In genomic region chr9:114070188-114071103, GRCh38 we compare ENCODE assay signal across 18 cellular contexts. TPM values are rescaled to one million over a fixed set of nuclear protein-coding genes. Genes with fewer than 3 reads are reported as not detected.
DNase-seq lines count a peak whose midpoint lies in the region; ATAC-seq and TF ChIP-seq lines count a peak whose summit lies in the region.
"Had no signal": no experiment of that assay in that cellular context is flagged by ENCODE, and none has a peak within 500 bp of the region (broad histone marks: within the 10 kb centered on the region; RNA-seq: fewer than 3 reads in every experiment).

No MANE protein-coding gene starts in this region.

- no peak overlapping the region for H4K8ac ChIP-seq in trophoblast cell (ENCODE audit: low read depth, low read length)

- H3K27me3 ChIP-seq in body of pancreas (no peaks in the 10 kb centered on the region), osteoblast (ENCODE audit: insufficient read depth, low read length) (peaks cover 24% of the 10 kb centered on the region), upper lobe of right lung (no peaks in the 10 kb centered on the region), trophoblast cell (ENCODE audit: insufficient read depth, low read length) (no peaks in the 10 kb centered on the region)

- peaks cover 13% of the 10 kb centered on the region for H3K4me1 ChIP-seq in body of pancreas
- H3K4me1 ChIP-seq in osteoblast (ENCODE audit: insufficient read depth, low read length) = no peaks in the 10 kb centered on the region
- peaks cover 7% of the 10 kb centered on the region for H3K4me1 ChIP-seq in upper lobe of right lung
- no peaks in the 10 kb centered on the region for H3K4me1 ChIP-seq in trophoblast cell (ENCODE audit: control insufficient read depth in 1 of 2, insufficient read depth in 2 of 2, low read length in 2 of 2)

- H3K79me2 ChIP-seq in osteoblast (ENCODE audit: insufficient read depth, low read length) (no peaks in the 10 kb centered on the region), trophoblast cell (ENCODE audit: control insufficient read depth, insufficient read depth, low read length, poor library complexity) (no peaks in the 10 kb centered on the region)

- no peaks in the 10 kb centered on the region for H4K20me1 ChIP-seq in osteoblast (ENCODE audit: insufficient read depth, low read length)

- no peak for TF ChIP-seq CTCF in body of pancreas (IDR thresholded peaks at IDR 0.05)
- TF ChIP-seq CTCF in osteoblast (IDR thresholded peaks at IDR 0.05; ENCODE audit: extremely low read depth, low read depth, low read length) = no peak
- no peak for TF ChIP-seq CTCF in upper lobe of right lung (IDR thresholded peaks at IDR 0.05)

- no peaks in the 10 kb centered on the region for H3K36me3 ChIP-seq in body of pancreas (replicated peaks in 1 of 2; ENCODE audit: insufficient read depth in 1 of 2, low read depth in 2 of 2)
- no peaks in the 10 kb centered on the region for H3K36me3 ChIP-seq in osteoblast (ENCODE audit: insufficient read depth, low read length)
- H3K36me3 ChIP-seq in upper lobe of right lung = no peaks in the 10 kb centered on the region
- no peaks in the 10 kb centered on the region for H3K36me3 ChIP-seq in trophoblast cell (ENCODE audit: control insufficient read depth in 1 of 2, insufficient read depth in 2 of 2, low read length in 2 of 2)

- H3K9ac ChIP-seq in trophoblast cell (ENCODE audit: low read length) = no peak overlapping the region

- TF ChIP-seq POLR2A in body of pancreas (IDR thresholded peaks at IDR 0.05) = no peak

- no peak overlapping the region for H3K4ac ChIP-seq in trophoblast cell (ENCODE audit: low read depth, low read length)

- H3K4me3 ChIP-seq in body of pancreas (no peak overlapping the region), osteoblast (ENCODE audit: insufficient read depth, low read length) (no peak overlapping the region), upper lobe of right lung (no peak overlapping the region), trophoblast cell (ENCODE audit: low read depth, low read length) (no peak overlapping the region)
- H3K4me3 ChIP-seq: PC-9 had no signal

- no peak for DNase-seq in body of pancreas
- peak; percentile 21 to 23 for DNase-seq in left colon
- DNase-seq in osteoblast (ENCODE audit: insufficient read length, low spot score, missing footprints) = peak; percentile 49
- peak; percentile 59 for DNase-seq in upper lobe of right lung
- DNase-seq in NCI-H128 (lab: John Stamatoyannopoulos, UW; ENCODE audit: unreplicated experiment) = no peak
- no peak for DNase-seq in trophoblast cell
- DNase-seq: Calu3; CD4-positive, alpha-beta T cell; DMS53; HCEC 1CT; KG1; NCI-H1436; NCI-H2029; NCI-H2171; NCI-H446 treated with DMSO at 0.1 percent for 48 hours; NCI-H748 treated with DMSO at 0.1 percent for 48 hours; PC-9 had no signal

- H3K23ac ChIP-seq in trophoblast cell (ENCODE audit: low read length) = no peak overlapping the region

- no peak overlapping the region for H2BK120ac ChIP-seq in trophoblast cell (ENCODE audit: insufficient read depth, low read length, poor library complexity)

- H3K4me2 ChIP-seq in osteoblast (ENCODE audit: insufficient read depth, low read length) = no peak overlapping the region
- H3K4me2 ChIP-seq in trophoblast cell (ENCODE audit: low read length) = no peak overlapping the region
- H3K4me2 ChIP-seq: PC-9 had no signal

- no peak overlapping the region for H2BK5ac ChIP-seq in trophoblast cell (ENCODE audit: low read depth, low read length, poor library complexity)

- intact Hi-C loops in body of pancreas (cut with DNase I) (no loop called here), left colon (cut with DNase I, micrococcal nuclease) (no loop called here), upper lobe of right lung (cut with DNase I) (no loop called here)

- H4K12ac ChIP-seq in trophoblast cell (ENCODE audit: low read depth, low read length) = no peak overlapping the region

- H2AFZ ChIP-seq in osteoblast (ENCODE audit: low read length) (no peak overlapping the region), trophoblast cell (ENCODE audit: insufficient read depth, low read length, poor library complexity) (no peak overlapping the region)
- H2AFZ ChIP-seq: PC-9 had no signal

- H2AK5ac ChIP-seq in trophoblast cell (ENCODE audit: low read length) = no peak overlapping the region

- H3K27ac ChIP-seq in body of pancreas = no peak overlapping the region
- no peak overlapping the region for H3K27ac ChIP-seq in osteoblast (ENCODE audit: low read depth, low read length)
- no peak overlapping the region for H3K27ac ChIP-seq in upper lobe of right lung
- no peak overlapping the region for H3K27ac ChIP-seq in trophoblast cell (ENCODE audit: low read depth, low read length)
- H3K27ac ChIP-seq: PC-9 had no signal

- no peak overlapping the region for H4K91ac ChIP-seq in trophoblast cell (ENCODE audit: low read depth, low read length)

- H3K9me3 ChIP-seq in body of pancreas = no peaks in the 10 kb centered on the region
- H3K9me3 ChIP-seq in osteoblast (ENCODE audit: low read depth, low read length) = no peaks in the 10 kb centered on the region
- H3K9me3 ChIP-seq in upper lobe of right lung = no peaks in the 10 kb centered on the region
- peaks cover 2% of the 10 kb centered on the region for H3K9me3 ChIP-seq in trophoblast cell (ENCODE audit: insufficient read depth, low read depth, low read length)

- peak; percentile 7 for ATAC-seq in body of pancreas
- peak; percentile 14 for ATAC-seq in left colon
- ATAC-seq in upper lobe of right lung = peak; percentile 20
- no peak for ATAC-seq in HG03095 (IDR thresholded peaks at IDR 0.05; ENCODE audit: unreplicated experiment)

- WGBS in body of pancreas, 2 donors = 89 to 100% methylated on average over 7 to 16 of the region's 17 CpGs
- no CpG with 5 or more reads among the region's 17 CpGs for WGBS in trophoblast cell (ENCODE audit: extremely low coverage, insufficient coverage, insufficient read length)

- no peak overlapping the region for H2BK12ac ChIP-seq in trophoblast cell (ENCODE audit: low read length)

- no peaks in the 10 kb centered on the region for H3K79me1 ChIP-seq in trophoblast cell (ENCODE audit: low read length)

- no peak overlapping the region for H3K18ac ChIP-seq in trophoblast cell (ENCODE audit: low read length)

- no peak overlapping the region for H3K14ac ChIP-seq in trophoblast cell (ENCODE audit: low read length)

RNA-seq across cellular contexts. Expression of gene AMBP, which starts 7.7 kb away (rescaled TPM):
- total RNA-seq in body of pancreas (100 to 1,000 TPM in 1 of 2 donors, 10 to 100 TPM in 1; 53.4 to 307 TPM), left colon (under 1 TPM; 0.39 to 0.64 TPM), osteoblast (not detected in 2 replicates), upper lobe of right lung (0.67 TPM)
- polyA plus RNA-seq in trophoblast cell (2013) = 0.04 TPM in 1 of 2 replicates, not detected in the other
- total RNA-seq: CD4-positive, alpha-beta T cell; PC-9 had no signal

RNA-seq across cellular contexts. Expression of gene KIF12, which starts 28.6 kb away (rescaled TPM):
- total RNA-seq in body of pancreas (100 to 1,000 TPM; 135 to 249 TPM), left colon (10 to 100 TPM; 19.5 to 27.9 TPM), osteoblast (not detected in 2 replicates), upper lobe of right lung (6.2 TPM)
- 0.27 and 0.56 TPM in 2 replicates for polyA plus RNA-seq in trophoblast cell (2013)
- total RNA-seq: CD4-positive, alpha-beta T cell; PC-9 had no signal

Comparison
In these comparisons a context has a peak if more than half of its experiments do, and no peak if none do; other contexts are left out.
1. DNase-seq: peak in left colon (2 of 2), osteoblast (single experiment) and upper lobe of right lung (single experiment); none in body of pancreas (0 of 4), NCI-H128 (single experiment) and trophoblast cell (0 of 2).
2. RNA of gene AMBP, which starts 7.7 kb away (total RNA-seq): 53.4 to 307 TPM in body of pancreas; 0.67 TPM in upper lobe of right lung (single experiment), 0.39 to 0.64 TPM in left colon and not detected in osteoblast; every median in the first group is over 10 times any median in the second.
3. RNA of gene KIF12, which starts 28.6 kb away (total RNA-seq): 135 to 249 TPM in body of pancreas; 19.5 to 27.9 TPM in left colon, 6.2 TPM in upper lobe of right lung (single experiment) and not detected in osteoblast; every median in the first group is over 4 times any median in the second.